2 cellular contexts compared by ENCODE assay signal in genomic region chr20:19881080-19881840, GRCh38.
TF ChIP-seq lines count a peak whose summit lies in the region.

No MANE protein-coding gene starts in this region.

TF ChIP-seq in SK-N-SH, 30 proteins besides CTCF, POLR2A, EP300 and RAD21:
- TF ChIP-seq FOXJ3 (CRISPR knock-in tag; IDR thresholded peaks at IDR 0.05): no peak

TF ChIP-seq in SK-N-SH treated with all-trans-retinoic acid at 6 μM for 48 hours, 23 proteins besides CTCF, POLR2A, EP300 and RAD21:
- TF ChIP-seq ZNF565 (CRISPR knock-in tag; conservative IDR thresholded peaks at IDR 0.05; ENCODE audit: low read depth) (no peak), ZNF70 (CRISPR knock-in tag; IDR thresholded peaks at IDR 0.05) (no peak), GLIS3 (CRISPR knock-in tag; IDR thresholded peaks at IDR 0.05) (no peak)
